15 cellular contexts compared by ENCODE assay signal in genomic region chr10:76874151-76874550, GRCh38.
DNase-seq lines count a peak whose midpoint lies in the region; ATAC-seq, FAIRE-seq and TF ChIP-seq lines count a peak whose summit lies in the region.
"Had no signal": no experiment of that assay in that cellular context is flagged by ENCODE, and none has a peak within 500 bp of the region (broad histone marks: within the 10 kb centered on the region; RNA-seq: fewer than 3 reads in every experiment).

No MANE protein-coding gene starts in this region.

- no peaks in the 10 kb centered on the region for H3K27me3 Mint-ChIP-seq in activated CD4-positive, alpha-beta memory T cell treated with anti-CD3 and anti-CD28 coated beads, Interleukin-2, amount 10 ng/mL, durations not matched to agents 7 days and 5 days
- peaks cover 11% of the 10 kb centered on the region for H3K27me3 Mint-ChIP-seq in activated T-helper 17 cell treated with anti-CD3 and anti-CD28 coated beads, Interleukin-2, amount 50 U/mL, for 72 hours
- H3K27me3 Mint-ChIP-seq: activated naive CD4-positive, alpha-beta T cell treated with anti-CD3 and anti-CD28 coated beads, Interleukin-2, amount 10 ng/mL, durations not matched to agents 7 days and 5 days; stimulated activated naive CD8-positive, alpha-beta T cell treated with anti-CD3 and anti-CD28 coated beads, Interleukin-15, Interleukin-2, amounts not matched to agents 100 ng/mL and 50 ng/mL, for 24 hours had no signal

- H3K27ac Mint-ChIP-seq in activated CD4-positive, alpha-beta memory T cell treated with anti-CD3 and anti-CD28 coated beads, Interleukin-2, amount 10 ng/mL, durations not matched to agents 7 days and 5 days = no peak overlapping the region
- no peak overlapping the region for H3K27ac Mint-ChIP-seq in activated T-helper 17 cell treated with anti-CD3 and anti-CD28 coated beads, Interleukin-2, amount 50 U/mL, for 72 hours
- H3K27ac Mint-ChIP-seq: activated naive CD4-positive, alpha-beta T cell treated with anti-CD3 and anti-CD28 coated beads, Interleukin-2, amount 10 ng/mL, durations not matched to agents 7 days and 5 days; CD8-positive, alpha-beta memory T cell; stimulated activated naive CD8-positive, alpha-beta T cell treated with anti-CD3 and anti-CD28 coated beads, Interleukin-15, Interleukin-2, amounts not matched to agents 100 ng/mL and 50 ng/mL, for 24 hours had no signal

- WGBS in GM12878 (ENCODE audit: insufficient coverage, insufficient replicate concordance, low lambda C conversion rate, missing lambda C conversion rate) = 0% methylated on average over 1 of the region's 1 CpG
- 51 to 52% methylated on average over 1 of the region's 1 CpG for WGBS in heart right ventricle, 2 donors
- WGBS in thyroid gland, 2 donors = 52 to 62% methylated on average over 1 of the region's 1 CpG

- H3K9ac ChIP-seq in GM12878 (ENCODE audit: control insufficient read depth, insufficient read depth, low read length) = no peak overlapping the region

- H3K4me1 ChIP-seq in GM12878 (ENCODE audit: control insufficient read depth, insufficient read depth, low read length) = no peaks in the 10 kb centered on the region
- H3K4me1 ChIP-seq in heart right ventricle = peaks cover 0 to 15% (median 0%) of the 10 kb centered on the region in 9 donors
- no peaks in the 10 kb centered on the region for H3K4me1 ChIP-seq in thyroid gland

- H4K20me1 ChIP-seq in GM12878 (ENCODE audit: control insufficient read depth, insufficient read depth) = no peaks in the 10 kb centered on the region

- no peak for TF ChIP-seq EP300 in GM12878 (IDR thresholded peaks at IDR 0.05; ENCODE audit: borderline replicate concordance in 1 of 2, control insufficient read depth in 1 of 2, low read depth in 2 of 2, low read length in 2 of 2)

- no peak overlapping the region for H2AFZ ChIP-seq in GM12878 (ENCODE audit: control insufficient read depth, low read depth, low read length)

- SMC1A ChIA-PET in GM12878 (lab: Charles Lee; ENCODE audit: uncharacterized antibody, unreplicated experiment) = interaction anchor here (1.3 kb wide), 1 partner anchor 8 kb away, joined by 7 read pairs; no protein-coding TSS in a partner anchor

- POLR2A ChIA-PET in GM12878 (lab: Charles Lee) = no interaction called here
- POLR2A ChIA-PET in activated CD4-positive, alpha-beta memory T cell treated with anti-CD3 and anti-CD28 coated beads, Interleukin-2, amount 10 ng/mL, durations not matched to agents 7 days and 5 days (lab: Charles Lee) = no interaction called here

- no peak for TF ChIP-seq RAD21 in GM12878 (IDR thresholded peaks at IDR 0.05; ENCODE audit: insufficient read depth, low read depth, low read length)

- no peak overlapping the region for H3K27ac ChIP-seq in GM12878 (ENCODE audit: control insufficient read depth, insufficient read depth)
- peak overlapping the region in 1 of 10 donors; percentile 9 for H3K27ac ChIP-seq in heart right ventricle
- H3K27ac ChIP-seq in thyroid gland = no peak overlapping the region
- H3K27ac ChIP-seq: VCaP had no signal

- intact Hi-C loops in GM12878 (cut with micrococcal nuclease; ENCODE audit: unreplicated experiment) (no loop called here), heart right ventricle (cut with DNase I) (no loop called here), thyroid gland (cut with DNase I) (no loop called here)

- H3K9me3 ChIP-seq in GM12878 (replicated peaks; ENCODE audit: control insufficient read depth, insufficient read depth, low read length) = no peaks in the 10 kb centered on the region
- no peaks in the 10 kb centered on the region for H3K9me3 ChIP-seq in heart right ventricle
- no peaks in the 10 kb centered on the region for H3K9me3 ChIP-seq in thyroid gland

- H3K9me3 Mint-ChIP-seq in activated CD4-positive, alpha-beta memory T cell treated with anti-CD3 and anti-CD28 coated beads, Interleukin-2, amount 10 ng/mL, durations not matched to agents 7 days and 5 days = peaks cover 10% of the 10 kb centered on the region
- peaks cover 9% of the 10 kb centered on the region for H3K9me3 Mint-ChIP-seq in activated T-helper 17 cell treated with anti-CD3 and anti-CD28 coated beads, Interleukin-2, amount 50 U/mL, for 72 hours

- H3K4me1 Mint-ChIP-seq in activated CD4-positive, alpha-beta memory T cell treated with anti-CD3 and anti-CD28 coated beads, Interleukin-2, amount 10 ng/mL, durations not matched to agents 7 days and 5 days = no peaks in the 10 kb centered on the region
- H3K4me1 Mint-ChIP-seq in activated T-helper 17 cell treated with anti-CD3 and anti-CD28 coated beads, Interleukin-2, amount 50 U/mL, for 72 hours = no peaks in the 10 kb centered on the region
- H3K4me1 Mint-ChIP-seq: activated naive CD4-positive, alpha-beta T cell treated with anti-CD3 and anti-CD28 coated beads, Interleukin-2, amount 10 ng/mL, durations not matched to agents 7 days and 5 days; CD8-positive, alpha-beta memory T cell had no signal

- CTCF ChIA-PET in GM12878 (lab: Yijun Ruan, JAX) = no interaction called here
- CTCF ChIA-PET in activated CD4-positive, alpha-beta memory T cell treated with anti-CD3 and anti-CD28 coated beads, Interleukin-2, amount 10 ng/mL, durations not matched to agents 7 days and 5 days (lab: Charles Lee) = no interaction called here

- TF ChIP-seq POLR2A in GM12878 (IDR thresholded peaks at IDR 0.05; ENCODE audit: low read depth, low read length) = no peak
- no peak for TF ChIP-seq POLR2A in thyroid gland (IDR thresholded peaks at IDR 0.05)

- no peaks in the 10 kb centered on the region for H3K36me3 ChIP-seq in GM12878 (ENCODE audit: control insufficient read depth in 2 of 2, insufficient read depth in 2 of 2, low read length in 1 of 2)
- H3K36me3 ChIP-seq in heart right ventricle = no peaks in the 10 kb centered on the region
- H3K36me3 ChIP-seq in thyroid gland = no peaks in the 10 kb centered on the region

- no peak for FAIRE-seq in GM12878 (lab: Jason Lieb, UNC)
- FAIRE-seq: islet of Langerhans had no signal

- H3K4me2 ChIP-seq in GM12878 (ENCODE audit: control insufficient read depth, insufficient read depth) = no peak overlapping the region

- BruUV-seq in GM12878 (replicated peaks; lab: Mats Ljungman, UMichigan) = no TSS peak

- H3K36me3 Mint-ChIP-seq in activated CD4-positive, alpha-beta memory T cell treated with anti-CD3 and anti-CD28 coated beads, Interleukin-2, amount 10 ng/mL, durations not matched to agents 7 days and 5 days (ENCODE audit: low read depth) = no peaks in the 10 kb centered on the region
- no peaks in the 10 kb centered on the region for H3K36me3 Mint-ChIP-seq in activated T-helper 17 cell treated with anti-CD3 and anti-CD28 coated beads, Interleukin-2, amount 50 U/mL, for 72 hours (ENCODE audit: low read depth)
- H3K36me3 Mint-ChIP-seq: activated naive CD4-positive, alpha-beta T cell treated with anti-CD3 and anti-CD28 coated beads, Interleukin-2, amount 10 ng/mL, durations not matched to agents 7 days and 5 days; CD8-positive, alpha-beta memory T cell had no signal

- H3K4me3 ChIP-seq in GM12878 (no peak overlapping the region), heart right ventricle (no peak overlapping the region), thyroid gland (replicated peaks in 1 of 3) (no peak overlapping the region)

- no peaks in the 10 kb centered on the region for H3K27me3 ChIP-seq in GM12878 (replicated peaks in 1 of 2; ENCODE audit: control insufficient read depth in 2 of 2, insufficient read depth in 2 of 2, low read length in 1 of 2)
- peaks cover 0 to 9% (median 0%) of the 10 kb centered on the region in 7 donors for H3K27me3 ChIP-seq in heart right ventricle
- no peaks in the 10 kb centered on the region for H3K27me3 ChIP-seq in thyroid gland

- RAD21 ChIA-PET in GM12878 (lab: Charles Lee; ENCODE audit: unreplicated experiment) = no interaction called here

- no peak for TF ChIP-seq CTCF in GM12878 (IDR thresholded peaks at IDR 0.05 in 2 of 3, conservative IDR thresholded peaks at IDR 0.05 in 1 of 3; ENCODE audit: control insufficient read depth in 2 of 3, extremely low read depth in 1 of 3, insufficient read depth in 1 of 3, low read depth in 3 of 3, low read length in 3 of 3)
- TF ChIP-seq CTCF in heart right ventricle (IDR thresholded peaks at IDR 0.05) = no peak
- TF ChIP-seq CTCF in thyroid gland (IDR thresholded peaks at IDR 0.05) = no peak

- no peak for ATAC-seq in GM12878
- ATAC-seq in heart right ventricle = peak in 7 of 8 donors; percentile 60 to 96 (median 76)
- ATAC-seq in activated T-helper 17 cell treated with anti-CD3 and anti-CD28 coated beads, Interleukin-2, amount 50 U/mL, for 72 hours (replicated peaks) = no peak

- in situ Hi-C loops in GM12878 (cut with MboI) = no loop called here

- H3K79me2 ChIP-seq in GM12878 (ENCODE audit: control insufficient read depth, insufficient read depth, low read length) = no peaks in the 10 kb centered on the region

- H3K4me3 Mint-ChIP-seq in activated CD4-positive, alpha-beta memory T cell treated with anti-CD3 and anti-CD28 coated beads, Interleukin-2, amount 10 ng/mL, durations not matched to agents 7 days and 5 days = no peak overlapping the region
- no peak overlapping the region for H3K4me3 Mint-ChIP-seq in activated T-helper 17 cell treated with anti-CD3 and anti-CD28 coated beads, Interleukin-2, amount 50 U/mL, for 72 hours
- H3K4me3 Mint-ChIP-seq: activated naive CD4-positive, alpha-beta T cell treated with anti-CD3 and anti-CD28 coated beads, Interleukin-2, amount 10 ng/mL, durations not matched to agents 7 days and 5 days; CD8-positive, alpha-beta memory T cell; stimulated activated naive CD8-positive, alpha-beta T cell treated with anti-CD3 and anti-CD28 coated beads, Interleukin-15, Interleukin-2, amounts not matched to agents 100 ng/mL and 50 ng/mL, for 24 hours had no signal

- DNase-seq in H4 (ENCODE audit: low spot score) (peak; percentile 28), GM12878 (ENCODE audit: low read depth, low spot score) (no peak), heart right ventricle (peak in 1 of 2 donors; percentile 59), thyroid gland (peak; percentile 3 to 4), NCI-H1436 treated with DMSO at 0.1 percent for 48 hours (lab: John Stamatoyannopoulos, UW) (no peak)
- no peak for DNase-seq in activated CD4-positive, alpha-beta memory T cell treated with anti-CD3 and anti-CD28 coated beads, Interleukin-2, amount 10 ng/mL, durations not matched to agents 7 days and 5 days
- DNase-seq: activated naive CD4-positive, alpha-beta T cell treated with anti-CD3 and anti-CD28 coated beads, Interleukin-2, amount 10 ng/mL, durations not matched to agents 7 days and 5 days; CD8-positive, alpha-beta memory T cell; cerebellar nuclear complex; NCI-H146; NCI-H526 treated with DMSO at 0.1 percent for 48 hours had no signal

TF ChIP-seq in GM12878, 131 proteins besides CTCF, POLR2A, EP300 and RAD21:
- TF ChIP-seq MEF2B (IDR thresholded peaks at IDR 0.05; ENCODE audit: partially characterized antibody, poor library complexity, severe bottlenecking) = peak; percentile 47
- TF ChIP-seq LARP7 (IDR thresholded peaks at IDR 0.05) = no peak
TF ChIP-seq in GM12878: peak in this region for 1.

Comparison
In these comparisons a context has a peak if more than half of its experiments do, and no peak if none do; other contexts are left out.
1. DNase-seq: peak in H4 (single experiment) and thyroid gland (2 of 2); none in GM12878 (single experiment), activated CD4-positive, alpha-beta memory T cell treated with anti-CD3 and anti-CD28 coated beads, Interleukin-2, amount 10 ng/mL, durations not matched to agents 7 days and 5 days (single experiment) and NCI-H1436 treated with DMSO at 0.1 percent for 48 hours (single experiment).
2. ATAC-seq: peak in heart right ventricle (7 of 8); none in GM12878 (single experiment) and activated T-helper 17 cell treated with anti-CD3 and anti-CD28 coated beads, Interleukin-2, amount 50 U/mL, for 72 hours (single experiment).